Comparison of ENCODE assay signal across 16 cellular contexts in the genomic region with DNA sequence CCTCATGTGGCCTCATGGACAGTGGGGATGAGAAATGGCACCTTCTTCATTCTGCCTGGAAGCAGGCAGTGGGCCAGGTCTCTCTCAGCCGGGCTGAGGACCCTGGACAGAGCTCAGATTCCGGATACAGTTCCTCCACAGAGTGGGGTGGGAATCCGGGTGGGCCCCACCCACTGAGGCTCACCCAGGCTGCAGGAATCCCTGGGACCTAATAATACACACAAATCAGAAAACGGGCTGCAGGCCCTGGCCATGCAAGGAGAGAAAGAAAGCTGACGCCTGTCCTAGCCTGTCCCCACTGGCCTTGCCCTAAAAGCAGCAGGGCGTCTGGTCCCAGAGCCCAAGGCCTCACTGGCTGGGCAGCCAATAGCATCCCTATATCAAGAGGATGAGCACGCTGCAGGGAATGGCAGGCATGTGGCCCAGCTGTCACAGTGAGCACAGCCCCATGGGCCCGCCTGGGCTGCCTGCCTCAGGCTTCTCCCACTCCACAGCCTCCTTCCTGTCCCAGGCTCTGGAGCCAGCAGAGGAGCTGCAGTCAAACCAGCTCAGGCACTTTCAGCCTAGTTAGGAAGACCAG. TPM values are rescaled to one million over a fixed set of nuclear protein-coding genes. Genes with fewer than 3 reads are reported as not detected.
DNase-seq lines count a peak whose midpoint lies in the region; ATAC-seq and TF ChIP-seq lines count a peak whose summit lies in the region.
"Had no signal": no experiment of that assay in that cellular context is flagged by ENCODE, and none has a peak within 500 bp of the region (broad histone marks: within the 10 kb centered on the region; RNA-seq: fewer than 3 reads in every experiment).

No MANE protein-coding gene starts in this region.

- TF ChIP-seq POLR2A in stomach (IDR thresholded peaks at IDR 0.05), result no peak

- H3K79me2 ChIP-seq in mesendoderm (ENCODE audit: control insufficient read depth, insufficient read depth, low read length), result no peaks in the 10 kb centered on the region

- H3K27me3 ChIP-seq in dorsolateral prefrontal cortex, result peaks cover 0 to 5% (median 0%) of the 10 kb centered on the region in 45 donors
- H3K27me3 ChIP-seq in mesendoderm (ENCODE audit: insufficient read depth, low read length, poor library complexity), result peaks cover 2% of the 10 kb centered on the region
- H3K27me3 ChIP-seq in stomach, result peaks cover 0 to 95% (median 33%) of the 10 kb centered on the region in 3 donors

- H2AK5ac ChIP-seq in mesendoderm (ENCODE audit: low read length), result no peak overlapping the region

- H3K9me3 ChIP-seq in stomach, result no peaks in the 10 kb centered on the region

- no peak for TF ChIP-seq EP300 in stomach (IDR thresholded peaks at IDR 0.05)

- no peak for TF ChIP-seq CTCF in dorsolateral prefrontal cortex (IDR thresholded peaks at IDR 0.05 in 54 of 56, conservative IDR thresholded peaks at IDR 0.05 in 2 of 56; ENCODE audit: low read depth in 1 of 56, partially characterized antibody in 56 of 56)
- TF ChIP-seq CTCF in stomach (IDR thresholded peaks at IDR 0.05), result no peak

- H4K8ac ChIP-seq in mesendoderm (ENCODE audit: low read depth, low read length), result no peak overlapping the region

- H3K4me3 ChIP-seq in dorsolateral prefrontal cortex, result no peak overlapping the region
- no peak overlapping the region for H3K4me3 ChIP-seq in mesendoderm (ENCODE audit: low read length)
- H3K4me3 ChIP-seq in stomach, result no peak overlapping the region

- intact Hi-C loops in dorsolateral prefrontal cortex (cut with DNase I) (no loop called here), stomach (cut with DNase I; ENCODE audit: low total_unique reads) (no loop called here)

- H3K23ac ChIP-seq in mesendoderm (ENCODE audit: low read length), result no peak overlapping the region

- H3K27ac ChIP-seq in dorsolateral prefrontal cortex, result peak overlapping the region in 56 of 59 donors; percentile 0 to 98 (median 88)
- no peak overlapping the region for H3K27ac ChIP-seq in mesendoderm (ENCODE audit: low read depth, low read length)
- no peak overlapping the region for H3K27ac ChIP-seq in stomach

- no peaks in the 10 kb centered on the region for H3K79me1 ChIP-seq in mesendoderm (ENCODE audit: low read length)

- no peak overlapping the region for H3K9ac ChIP-seq in mesendoderm (ENCODE audit: low read length)

- H3K4ac ChIP-seq in mesendoderm (ENCODE audit: low read depth, low read length), result no peak overlapping the region

- H3K56ac ChIP-seq in mesendoderm (ENCODE audit: low read length), result no peak overlapping the region

- H2BK120ac ChIP-seq in mesendoderm (ENCODE audit: low read depth, low read length), result no peak overlapping the region

- no peak overlapping the region for H3K4me2 ChIP-seq in mesendoderm (ENCODE audit: low read length)

- peaks cover 8% of the 10 kb centered on the region for H3K4me1 ChIP-seq in mesendoderm (ENCODE audit: control insufficient read depth, low read depth, low read length)
- peaks cover 28 to 54% (median 40%) of the 10 kb centered on the region in 4 donors for H3K4me1 ChIP-seq in stomach

- no CpG with 5 or more reads among the region's 8 CpGs for WGBS in mesendoderm (ENCODE audit: extremely low coverage, insufficient coverage, low lambda C conversion rate)
- 45 to 79% (median 62%) methylated on average over 6 to 8 of the region's 8 CpGs for WGBS in stomach, 5 donors

- H3K18ac ChIP-seq in mesendoderm (ENCODE audit: low read length), result no peak overlapping the region

- H3K36me3 ChIP-seq in mesendoderm (ENCODE audit: control insufficient read depth, insufficient read depth, low read length) (no peaks in the 10 kb centered on the region), stomach (no peaks in the 10 kb centered on the region)

- no peak overlapping the region for H2BK5ac ChIP-seq in mesendoderm (ENCODE audit: low read length)

- H2BK15ac ChIP-seq in mesendoderm (replicated peaks; ENCODE audit: low read depth), result no peak overlapping the region

- no peak for ATAC-seq in HG02981 (IDR thresholded peaks at IDR 0.05; ENCODE audit: unreplicated experiment)

- peak; percentile 89 for DNase-seq in EH (ENCODE audit: low read depth)
- peak; percentile 61 for DNase-seq in NCI-H2171 treated with DMSO at 0.1 percent for 48 hours (lab: John Stamatoyannopoulos, UW)
- peak in 6 of 10 donors; percentile 52 to 80 (median 70) for DNase-seq in dorsolateral prefrontal cortex
- peak; percentile 94 for DNase-seq in mesendoderm
- DNase-seq in DMS153 treated with DMSO at 0.1 percent for 48 hours (lab: John Stamatoyannopoulos, UW; ENCODE audit: unreplicated experiment), result no peak
- no peak for DNase-seq in HuH-7 (ENCODE audit: low spot score)
- DNase-seq in stomach, result no peak
- DNase-seq: activated CD4-positive, alpha-beta T cell treated with anti-CD3 and anti-CD28 coated beads for 4 hours; activated naive CD4-positive, alpha-beta T cell; effector memory CD4-positive, alpha-beta T cell; NCI-H187 treated with DMSO at 0.1 percent for 48 hours; SHP77; stimulated activated naive CD8-positive, alpha-beta T cell treated with anti-CD3 and anti-CD28 coated beads, Interleukin-15, amount 100 ng/mL, for 72 hours had no signal

- H4K5ac ChIP-seq in mesendoderm (ENCODE audit: low read length), result no peak overlapping the region

RNA-seq across cellular contexts. Expression of a gene that starts 25.3 kb away (rescaled TPM):
- total RNA-seq in dorsolateral prefrontal cortex, result 1 to 10 TPM in 52 of 120 experiments, under 1 TPM in 54, not detected in 14; 0.29 to 3.3 (median 0.96) TPM
- 88.0 TPM for polyA plus RNA-seq in mesendoderm (2013, experiment 1 of 2)
- 101 TPM for polyA plus RNA-seq in mesendoderm (2013, experiment 2 of 2)
- under 1 TPM in 2 of 5 donors, not detected in 3; 0.37 to 0.58 TPM for total RNA-seq in stomach
- polyA plus RNA-seq in stomach, result 10 to 100 TPM in 1 of 3 donors, 1 to 10 TPM in 2; 2.4 to 43.8 (median 2.7) TPM
- total RNA-seq: HT1080 had no signal
- polyA plus RNA-seq: CD14-positive monocyte had no signal

Comparison
In these comparisons a context has a peak if more than half of its experiments do, and no peak if none do; other contexts are left out.
1. DNase-seq: peak in EH (single experiment), NCI-H2171 treated with DMSO at 0.1 percent for 48 hours (single experiment), dorsolateral prefrontal cortex (6 of 10) and mesendoderm (single experiment); none in DMS153 treated with DMSO at 0.1 percent for 48 hours (single experiment), HuH-7 (single experiment) and stomach (single experiment).
2. H3K27ac ChIP-seq: peak in dorsolateral prefrontal cortex (56 of 59); none in mesendoderm (single experiment) and stomach (0 of 5).